21 cellular contexts compared by ENCODE assay signal in the genomic region with DNA sequence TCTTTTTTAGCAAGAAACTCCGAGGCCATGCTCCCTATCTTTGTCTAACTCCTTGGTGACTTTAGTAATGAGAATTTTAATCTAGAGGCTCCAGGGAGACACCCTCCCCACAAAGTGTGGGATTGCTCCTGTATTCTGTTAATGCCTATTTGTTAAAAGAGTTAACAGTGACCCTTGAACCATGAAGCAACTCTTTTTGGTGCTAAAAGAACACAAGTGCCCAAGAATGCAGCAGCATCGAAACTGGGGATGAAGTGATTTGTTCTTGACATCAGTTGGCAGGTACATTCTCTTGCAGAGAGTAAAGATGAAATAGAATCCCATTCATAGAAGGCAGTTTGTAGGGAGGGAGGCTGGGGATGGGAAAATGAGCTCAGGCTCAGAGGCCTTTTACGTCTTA.
"Had no signal": no experiment of that assay in that cellular context is flagged by ENCODE, and none has a peak within 500 bp of the region (broad histone marks: within the 10 kb centered on the region; RNA-seq: fewer than 3 reads in every experiment).

No MANE protein-coding gene starts in this region.

- H3K9me3 Mint-ChIP-seq: immature natural killer cell had no signal

- H3K4me3 ChIP-seq: coronary artery, dorsolateral prefrontal cortex, esophagus muscularis mucosa, gastroesophageal sphincter, heart left ventricle, hepatocyte, left ventricle myocardium inferior, lower lobe of right lung had no signal

- H2AFZ ChIP-seq: hepatocyte had no signal

- H3K4me1 Mint-ChIP-seq: immature natural killer cell had no signal

- H3K27ac Mint-ChIP-seq: immature natural killer cell, mesothelial cell of epicardium had no signal

- H3K4me3 Mint-ChIP-seq: immature natural killer cell, mesothelial cell of epicardium had no signal

- H3K4me1 ChIP-seq: foreskin keratinocyte had no signal

- H3K36me3 Mint-ChIP-seq: immature natural killer cell had no signal

- H3K27me3 ChIP-seq: dorsolateral prefrontal cortex, esophagus muscularis mucosa, foreskin keratinocyte, gastroesophageal sphincter, heart left ventricle, hepatocyte had no signal

- H3K36me3 ChIP-seq: esophagus muscularis mucosa, gastroesophageal sphincter, heart left ventricle, left ventricle myocardium inferior, lower lobe of right lung had no signal

- DNase-seq: dermis blood vessel endothelial cell; dorsolateral prefrontal cortex; effector CD4-positive, alpha-beta T cell; effector memory CD4-positive, alpha-beta T cell; foreskin keratinocyte; heart left ventricle; hypothalamus; immature natural killer cell; islet precursor cell; kidney; kidney glomerular epithelial cell; left colon; left ventricle myocardium inferior; lower lobe of right lung; mesenchymal stem cell had no signal

- H3K4me2 ChIP-seq: hepatocyte had no signal

- H3K27ac ChIP-seq: coronary artery, esophagus muscularis mucosa, foreskin keratinocyte, gastroesophageal sphincter, heart left ventricle, hepatocyte, left ventricle myocardium inferior, lower lobe of right lung had no signal

- ATAC-seq: foreskin keratinocyte, gastroesophageal sphincter, heart left ventricle, left colon, left lobe of liver, lower lobe of right lung had no signal

- H3K9me3 ChIP-seq: esophagus muscularis mucosa, gastroesophageal sphincter, heart left ventricle, left ventricle myocardium inferior, lower lobe of right lung had no signal
